Comparison of ENCODE assay signal across 1 cellular context in genomic region chr5:72178910-72179815, GRCh38.
TF ChIP-seq lines count a peak whose summit lies in the region.

No MANE protein-coding gene starts in this region.

TF ChIP-seq in HCT116, 20 proteins besides CTCF, POLR2A, EP300 and RAD21 (continued from another document):
- TF ChIP-seq TCF7L2 (IDR thresholded peaks at IDR 0.05; ENCODE audit: borderline replicate concordance, extremely low read depth, insufficient read depth, insufficient read length) (no peak), ELF1 (IDR thresholded peaks at IDR 0.05; ENCODE audit: borderline replicate concordance, low read depth) (no peak), SRF (IDR thresholded peaks at IDR 0.05; ENCODE audit: low read depth) (no peak), SIN3A (IDR thresholded peaks at IDR 0.05; ENCODE audit: low read depth) (no peak), ZNF274 (IDR thresholded peaks at IDR 0.05; ENCODE audit: low read depth, low read length) (no peak), ZFX (IDR thresholded peaks at IDR 0.05) (no peak)
